35 cellular contexts compared by ENCODE assay signal in genomic region chr11:90669094-90669493, GRCh38.
"Had no signal": no experiment of that assay in that cellular context is flagged by ENCODE, and none has a peak within 500 bp of the region (broad histone marks: within the 10 kb centered on the region; RNA-seq: fewer than 3 reads in every experiment).

No MANE protein-coding gene starts in this region.

- H3K4me3 ChIP-seq: MG63 had no signal

- H3K36me3 ChIP-seq: MG63 had no signal

- H3K4me2 ChIP-seq: KMS-11 had no signal

- H3K27ac ChIP-seq: KMS-11 had no signal

- H3K9ac ChIP-seq: KMS-11 had no signal

- H3K9me3 ChIP-seq: MG63 had no signal

- DNase-seq: Karpas-422, Kasumi-1, KG1, MG63, MM.1S, MV-4-11, NCI-H1048, NCI-H1092, NCI-H1092 treated with DMSO at 0.1 percent for 48 hours, NCI-H1105, NCI-H1105 treated with DMSO at 0.1 percent for 48 hours, NCI-H1417, NCI-H1417 treated with DMSO at 0.1 percent for 48 hours, NCI-H1436, NCI-H1436 treated with DMSO at 0.1 percent for 48 hours, NCI-H1694, NCI-H1694 treated with DMSO at 0.1 percent for 48 hours, NCI-H187, NCI-H187 treated with DMSO at 0.1 percent for 48 hours, NCI-H1930, NCI-H2029, NCI-H2029 treated with DMSO at 0.1 percent for 48 hours, NCI-H2081, NCI-H2081 treated with DMSO at 0.1 percent for 48 hours, NCI-H2107, NCI-H2171, NCI-H2171 treated with DMSO at 0.1 percent for 48 hours, NCI-H2227 treated with DMSO at 0.1 percent for 48 hours, NCI-H226, NCI-H345, NCI-H446, NCI-H446 treated with DMSO at 0.1 percent for 48 hours, NCI-H510A, NCI-H510A treated with DMSO at 0.1 percent for 48 hours had no signal

- H3K27me3 ChIP-seq: MG63 had no signal
